Comparison of ENCODE assay signal across 1 cellular context in genomic region chr9:19408316-19408692, GRCh38.
TF ChIP-seq lines count a peak whose summit lies in the region.

No MANE protein-coding gene starts in this region.

TF ChIP-seq in K562, 482 proteins besides CTCF, POLR2A, EP300 and RAD21 (continued from another document):
- TF ChIP-seq, protein P1, sequence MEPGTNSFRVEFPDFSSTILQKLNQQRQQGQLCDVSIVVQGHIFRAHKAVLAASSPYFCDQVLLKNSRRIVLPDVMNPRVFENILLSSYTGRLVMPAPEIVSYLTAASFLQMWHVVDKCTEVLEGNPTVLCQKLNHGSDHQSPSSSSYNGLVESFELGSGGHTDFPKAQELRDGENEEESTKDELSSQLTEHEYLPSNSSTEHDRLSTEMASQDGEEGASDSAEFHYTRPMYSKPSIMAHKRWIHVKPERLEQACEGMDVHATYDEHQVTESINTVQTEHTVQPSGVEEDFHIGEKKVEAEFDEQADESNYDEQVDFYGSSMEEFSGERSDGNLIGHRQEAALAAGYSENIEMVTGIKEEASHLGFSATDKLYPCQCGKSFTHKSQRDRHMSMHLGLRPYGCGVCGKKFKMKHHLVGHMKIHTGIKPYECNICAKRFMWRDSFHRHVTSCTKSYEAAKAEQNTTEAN (CRISPR knock-in tag; IDR thresholded peaks at IDR 0.05), result no peak
- no peak for TF ChIP-seq POLR2AphosphoS5 (IDR thresholded peaks at IDR 0.05; ENCODE audit: control insufficient read depth, insufficient read depth, low read depth, low read length)
- no peak for TF ChIP-seq MAX (CRISPR knock-in tag; IDR thresholded peaks at IDR 0.05)
- TF ChIP-seq SRSF1 (IDR thresholded peaks at IDR 0.05; ENCODE audit: low read depth, low read length), result no peak
- TF ChIP-seq TSC22D4 (tag; IDR thresholded peaks at IDR 0.05), result no peak
- TF ChIP-seq, protein P2, sequence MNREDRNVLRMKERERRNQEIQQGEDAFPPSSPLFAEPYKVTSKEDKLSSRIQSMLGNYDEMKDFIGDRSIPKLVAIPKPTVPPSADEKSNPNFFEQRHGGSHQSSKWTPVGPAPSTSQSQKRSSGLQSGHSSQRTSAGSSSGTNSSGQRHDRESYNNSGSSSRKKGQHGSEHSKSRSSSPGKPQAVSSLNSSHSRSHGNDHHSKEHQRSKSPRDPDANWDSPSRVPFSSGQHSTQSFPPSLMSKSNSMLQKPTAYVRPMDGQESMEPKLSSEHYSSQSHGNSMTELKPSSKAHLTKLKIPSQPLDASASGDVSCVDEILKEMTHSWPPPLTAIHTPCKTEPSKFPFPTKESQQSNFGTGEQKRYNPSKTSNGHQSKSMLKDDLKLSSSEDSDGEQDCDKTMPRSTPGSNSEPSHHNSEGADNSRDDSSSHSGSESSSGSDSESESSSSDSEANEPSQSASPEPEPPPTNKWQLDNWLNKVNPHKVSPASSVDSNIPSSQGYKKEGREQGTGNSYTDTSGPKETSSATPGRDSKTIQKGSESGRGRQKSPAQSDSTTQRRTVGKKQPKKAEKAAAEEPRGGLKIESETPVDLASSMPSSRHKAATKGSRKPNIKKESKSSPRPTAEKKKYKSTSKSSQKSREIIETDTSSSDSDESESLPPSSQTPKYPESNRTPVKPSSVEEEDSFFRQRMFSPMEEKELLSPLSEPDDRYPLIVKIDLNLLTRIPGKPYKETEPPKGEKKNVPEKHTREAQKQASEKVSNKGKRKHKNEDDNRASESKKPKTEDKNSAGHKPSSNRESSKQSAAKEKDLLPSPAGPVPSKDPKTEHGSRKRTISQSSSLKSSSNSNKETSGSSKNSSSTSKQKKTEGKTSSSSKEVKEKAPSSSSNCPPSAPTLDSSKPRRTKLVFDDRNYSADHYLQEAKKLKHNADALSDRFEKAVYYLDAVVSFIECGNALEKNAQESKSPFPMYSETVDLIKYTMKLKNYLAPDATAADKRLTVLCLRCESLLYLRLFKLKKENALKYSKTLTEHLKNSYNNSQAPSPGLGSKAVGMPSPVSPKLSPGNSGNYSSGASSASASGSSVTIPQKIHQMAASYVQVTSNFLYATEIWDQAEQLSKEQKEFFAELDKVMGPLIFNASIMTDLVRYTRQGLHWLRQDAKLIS (CRISPR knock-in tag; IDR thresholded peaks at IDR 0.05), result no peak
- no peak for TF ChIP-seq ELF4 (CRISPR knock-in tag; IDR thresholded peaks at IDR 0.05)
- TF ChIP-seq, protein P3, sequence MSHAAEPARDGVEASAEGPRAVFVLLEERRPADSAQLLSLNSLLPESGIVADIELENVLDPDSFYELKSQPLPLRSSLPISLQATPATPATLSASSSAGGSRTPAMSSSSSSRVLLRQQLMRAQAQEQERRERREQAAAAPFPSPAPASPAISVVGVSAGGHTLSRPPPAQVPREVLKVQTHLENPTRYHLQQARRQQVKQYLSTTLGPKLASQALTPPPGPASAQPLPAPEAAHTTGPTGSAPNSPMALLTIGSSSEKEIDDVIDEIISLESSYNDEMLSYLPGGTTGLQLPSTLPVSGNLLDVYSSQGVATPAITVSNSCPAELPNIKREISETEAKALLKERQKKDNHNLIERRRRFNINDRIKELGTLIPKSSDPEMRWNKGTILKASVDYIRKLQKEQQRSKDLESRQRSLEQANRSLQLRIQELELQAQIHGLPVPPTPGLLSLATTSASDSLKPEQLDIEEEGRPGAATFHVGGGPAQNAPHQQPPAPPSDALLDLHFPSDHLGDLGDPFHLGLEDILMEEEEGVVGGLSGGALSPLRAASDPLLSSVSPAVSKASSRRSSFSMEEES (CRISPR knock-in tag; IDR thresholded peaks at IDR 0.05), result no peak
- no peak for TF ChIP-seq ZNF134 (CRISPR knock-in tag; conservative IDR thresholded peaks at IDR 0.05)
- no peak for TF ChIP-seq NR4A1 (CRISPR knock-in tag; IDR thresholded peaks at IDR 0.05)
- no peak for TF ChIP-seq NR4A1 (tag; IDR thresholded peaks at IDR 0.05)
- TF ChIP-seq, protein P4, sequence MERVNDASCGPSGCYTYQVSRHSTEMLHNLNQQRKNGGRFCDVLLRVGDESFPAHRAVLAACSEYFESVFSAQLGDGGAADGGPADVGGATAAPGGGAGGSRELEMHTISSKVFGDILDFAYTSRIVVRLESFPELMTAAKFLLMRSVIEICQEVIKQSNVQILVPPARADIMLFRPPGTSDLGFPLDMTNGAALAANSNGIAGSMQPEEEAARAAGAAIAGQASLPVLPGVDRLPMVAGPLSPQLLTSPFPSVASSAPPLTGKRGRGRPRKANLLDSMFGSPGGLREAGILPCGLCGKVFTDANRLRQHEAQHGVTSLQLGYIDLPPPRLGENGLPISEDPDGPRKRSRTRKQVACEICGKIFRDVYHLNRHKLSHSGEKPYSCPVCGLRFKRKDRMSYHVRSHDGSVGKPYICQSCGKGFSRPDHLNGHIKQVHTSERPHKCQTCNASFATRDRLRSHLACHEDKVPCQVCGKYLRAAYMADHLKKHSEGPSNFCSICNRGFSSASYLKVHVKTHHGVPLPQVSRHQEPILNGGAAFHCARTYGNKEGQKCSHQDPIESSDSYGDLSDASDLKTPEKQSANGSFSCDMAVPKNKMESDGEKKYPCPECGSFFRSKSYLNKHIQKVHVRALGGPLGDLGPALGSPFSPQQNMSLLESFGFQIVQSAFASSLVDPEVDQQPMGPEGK (CRISPR knock-in tag; IDR thresholded peaks at IDR 0.05; ENCODE audit: borderline replicate concordance), result no peak
- TF ChIP-seq MAZ (CRISPR knock-in tag; conservative IDR thresholded peaks at IDR 0.05 in 1 of 2, IDR thresholded peaks at IDR 0.05 in 1 of 2), result no peak
- no peak for TF ChIP-seq OTX1 (CRISPR knock-in tag; IDR thresholded peaks at IDR 0.05)
- no peak for TF ChIP-seq HDAC8 (tag; IDR thresholded peaks at IDR 0.05)
- no peak for TF ChIP-seq RFX5 (IDR thresholded peaks at IDR 0.05; ENCODE audit: low read depth, low read length)
